22 cellular contexts compared by ENCODE assay signal in genomic region chr9:91864372-91864771, GRCh38.
A peak's percentile ranks its signal among the peaks of the same experiment; 100 is the strongest.
DNase-seq lines count a peak whose midpoint lies in the region; TF ChIP-seq lines count a peak whose summit lies in the region.
"Had no signal": no experiment of that assay in that cellular context is flagged by ENCODE, and none has a peak within 500 bp of the region (broad histone marks: within the 10 kb centered on the region; RNA-seq: fewer than 3 reads in every experiment).

No MANE protein-coding gene starts in this region.

- no peaks in the 10 kb centered on the region for H3K9me2 ChIP-seq in GM23248 (ENCODE audit: insufficient read depth)

- H3K4me2 ChIP-seq in GM23248 (ENCODE audit: unreplicated experiment): no peak overlapping the region
- H3K4me2 ChIP-seq: A549; BLaER1 treated with 17β-estradiol and CSF1 and Interleukin-3, amounts not matched to agents 10 nM and 100 nM; GM23338; PC-9 had no signal

- TF ChIP-seq CTCF in brain (conservative IDR thresholded peaks at IDR 0.05) (no peak), glutamatergic neuron (IDR thresholded peaks at IDR 0.05; ENCODE audit: partially characterized antibody, unreplicated experiment) (no peak)

- no peaks in the 10 kb centered on the region for H4K20me1 ChIP-seq in GM23248 (ENCODE audit: insufficient read depth)
- H4K20me1 ChIP-seq: BLaER1 treated with 17β-estradiol and CSF1 and Interleukin-3, amounts not matched to agents 10 nM and 100 nM had no signal

- H3K27me3 ChIP-seq in GM23248 (replicated peaks; ENCODE audit: insufficient read depth) (no peaks in the 10 kb centered on the region), rectal smooth muscle tissue (ENCODE audit: control insufficient read depth, insufficient read depth, low read length) (no peaks in the 10 kb centered on the region)
- H3K27me3 ChIP-seq: BLaER1 treated with 17β-estradiol and CSF1 and Interleukin-3, amounts not matched to agents 10 nM and 100 nM had no signal

- H3F3A ChIP-seq in GM23248 (ENCODE audit: insufficient read depth): no peaks in the 10 kb centered on the region

- H3K9me3 Mint-ChIP-seq in brain: peaks cover 0 to 10% (median 2%) of the 10 kb centered on the region in 5 experiments
- peaks cover 3% of the 10 kb centered on the region for H3K9me3 Mint-ChIP-seq in glutamatergic neuron (ENCODE audit: unreplicated experiment)
- H3K9me3 Mint-ChIP-seq: CD8-positive, alpha-beta T cell had no signal

- no peaks in the 10 kb centered on the region for H3K9me3 ChIP-seq in GM23248 (ENCODE audit: low read depth)
- H3K9me3 ChIP-seq: A549 had no signal

- H3K4me3 ChIP-seq in GM23248 (no peak overlapping the region), rectal smooth muscle tissue (ENCODE audit: low read length) (no peak overlapping the region)
- H3K4me3 ChIP-seq: A549; BLaER1 treated with 17β-estradiol and CSF1 and Interleukin-3, amounts not matched to agents 10 nM and 100 nM; GM23338; PC-9 had no signal

- H3K27ac Mint-ChIP-seq in brain: peak overlapping the region in 3 of 5 experiments; percentile 37 to 75 (median 55)
- H3K27ac Mint-ChIP-seq in glutamatergic neuron (ENCODE audit: unreplicated experiment): peak overlapping the region; percentile 65
- H3K27ac Mint-ChIP-seq: CD8-positive, alpha-beta T cell; GM23338; IgD-negative memory B cell had no signal

- no peaks in the 10 kb centered on the region for H3K36me3 ChIP-seq in GM23248 (ENCODE audit: low read depth)
- H3K36me3 ChIP-seq in rectal smooth muscle tissue (ENCODE audit: control insufficient read depth, insufficient read depth, low read length): no peaks in the 10 kb centered on the region
- H3K36me3 ChIP-seq: BLaER1 treated with 17β-estradiol and CSF1 and Interleukin-3, amounts not matched to agents 10 nM and 100 nM had no signal

- H3K27ac ChIP-seq in GM23248 (no peak overlapping the region), rectal smooth muscle tissue (ENCODE audit: low read depth, low read length) (peak overlapping the region; percentile 8)
- H3K27ac ChIP-seq: A549; BLaER1 treated with 17β-estradiol and CSF1 and Interleukin-3, amounts not matched to agents 10 nM and 100 nM; PC-9; RWPE1 had no signal

- H3K79me2 ChIP-seq in GM23248 (ENCODE audit: insufficient read depth): no peaks in the 10 kb centered on the region; the same call in 1 of the 2 replicates

- H3K27me3 Mint-ChIP-seq in brain: peaks cover 8% of the 10 kb centered on the region
- H3K27me3 Mint-ChIP-seq in glutamatergic neuron (ENCODE audit: unreplicated experiment): peaks cover 4% of the 10 kb centered on the region

- peak; percentile 16 for DNase-seq in GM23248
- no peak for DNase-seq in glutamatergic neuron
- DNase-seq in KG1 (lab: John Stamatoyannopoulos, UW): no peak
- DNase-seq in midbrain (lab: John Stamatoyannopoulos, UW): no peak
- DNase-seq in D341Med (ENCODE audit: low spot score): no peak
- DNase-seq: Calu3; CD8-positive, alpha-beta T cell; HCEC 1CT; NCI-H1092 treated with DMSO at 0.1 percent for 48 hours; NCI-H146; NCI-H2029 treated with DMSO at 0.1 percent for 48 hours; NCI-H2171; NCI-H526; PC-9; SIG-M5 had no signal

- H3K4me3 Mint-ChIP-seq in brain: no peak overlapping the region
- H3K4me3 Mint-ChIP-seq in glutamatergic neuron (ENCODE audit: unreplicated experiment): peak overlapping the region; percentile 35
- H3K4me3 Mint-ChIP-seq: CD8-positive, alpha-beta T cell; GM23338 had no signal

- no peak overlapping the region for H3K9ac ChIP-seq in GM23248
- no peak overlapping the region for H3K9ac ChIP-seq in rectal smooth muscle tissue (ENCODE audit: low read length)
- H3K9ac ChIP-seq: BLaER1 treated with 17β-estradiol and CSF1 and Interleukin-3, amounts not matched to agents 10 nM and 100 nM had no signal

- H3K4me1 ChIP-seq in GM23248 (ENCODE audit: insufficient read depth) (peaks cover 19% of the 10 kb centered on the region), rectal smooth muscle tissue (ENCODE audit: control insufficient read depth, insufficient read depth, low read length) (peaks cover 13% of the 10 kb centered on the region)
- H3K4me1 ChIP-seq: A549 had no signal

- WGBS in GM23248 (ENCODE audit: low coverage in 1 of 2, low lambda C conversion rate in 2 of 2, missing lambda C conversion rate in 2 of 2), 2 experiments: 14 to 20% methylated on average over 4 of the region's 4 CpGs

- in situ Hi-C loops in GM23248 (cut with MboI): no loop called here

- no peak overlapping the region for H2AFZ ChIP-seq in GM23248
- H2AFZ ChIP-seq: GM23338, PC-9 had no signal

- H3K36me3 Mint-ChIP-seq in brain: no peaks in the 10 kb centered on the region
- H3K36me3 Mint-ChIP-seq in glutamatergic neuron (ENCODE audit: unreplicated experiment): no peaks in the 10 kb centered on the region
- H3K36me3 Mint-ChIP-seq: CD8-positive, alpha-beta T cell had no signal

- peaks cover 28% of the 10 kb centered on the region for H3K4me1 Mint-ChIP-seq in brain
- H3K4me1 Mint-ChIP-seq in glutamatergic neuron (ENCODE audit: low read depth, unreplicated experiment): peaks cover 34% of the 10 kb centered on the region
